14 cellular contexts compared by ENCODE assay signal in genomic region chr12:46256942-46257341, GRCh38. TPM values are rescaled to one million over a fixed set of nuclear protein-coding genes. Genes with fewer than 3 reads are reported as not detected.
DNase-seq lines count a peak whose midpoint lies in the region; ATAC-seq and TF ChIP-seq lines count a peak whose summit lies in the region.
"Had no signal": no experiment of that assay in that cellular context is flagged by ENCODE, and none has a peak within 500 bp of the region (broad histone marks: within the 10 kb centered on the region; RNA-seq: fewer than 3 reads in every experiment).

No MANE protein-coding gene starts in this region.

- peak overlapping the region; percentile 64 for H3K4me3 Mint-ChIP-seq in natural killer cell
- H3K4me3 Mint-ChIP-seq in natural killer cell treated with Interleukin-12 subunit alpha and Interleukin-12 subunit beta and Interleukin-15 and Interleukin-18, amount 100 ng/mL, for 72 hours = no peak overlapping the region
- peak overlapping the region; percentile 15 for H3K4me3 Mint-ChIP-seq in activated B cell treated with CpG ODN at 0.5 μM for 24 hours
- H3K4me3 Mint-ChIP-seq in immature natural killer cell = peak overlapping the region in 3 of 5 donors; percentile 7 to 39 (median 34)

- peaks cover 43 to 51% of the 10 kb centered on the region in 2 donors for H3K4me1 Mint-ChIP-seq in natural killer cell
- peaks cover 26 to 28% of the 10 kb centered on the region in 2 donors for H3K4me1 Mint-ChIP-seq in natural killer cell treated with Interleukin-12 subunit alpha and Interleukin-12 subunit beta and Interleukin-15 and Interleukin-18, amount 100 ng/mL, for 72 hours (ENCODE audit: low read depth in 2 of 2)
- H3K4me1 Mint-ChIP-seq in activated B cell treated with CpG ODN at 0.5 μM for 24 hours = peaks cover 55% of the 10 kb centered on the region
- peaks cover 53 to 62% of the 10 kb centered on the region in 2 donors for H3K4me1 Mint-ChIP-seq in immature natural killer cell

- peaks cover 8% of the 10 kb centered on the region for H3K36me3 Mint-ChIP-seq in natural killer cell
- peaks cover 30% of the 10 kb centered on the region for H3K36me3 Mint-ChIP-seq in natural killer cell treated with Interleukin-12 subunit alpha and Interleukin-12 subunit beta and Interleukin-15 and Interleukin-18, amount 100 ng/mL, for 72 hours
- H3K36me3 Mint-ChIP-seq in activated B cell treated with CpG ODN at 0.5 μM for 24 hours (ENCODE audit: low read depth) = peaks cover 62% of the 10 kb centered on the region
- H3K36me3 Mint-ChIP-seq in immature natural killer cell = peaks cover 12 to 20% (median 15%) of the 10 kb centered on the region in 3 donors

- H3K9me3 Mint-ChIP-seq in natural killer cell (no peaks in the 10 kb centered on the region), activated B cell treated with CpG ODN at 0.5 μM for 24 hours (no peaks in the 10 kb centered on the region), immature natural killer cell (no peaks in the 10 kb centered on the region)
- no peaks in the 10 kb centered on the region for H3K9me3 Mint-ChIP-seq in natural killer cell treated with Interleukin-12 subunit alpha and Interleukin-12 subunit beta and Interleukin-15 and Interleukin-18, amount 100 ng/mL, for 72 hours

- TF ChIP-seq CTCF in natural killer cell (IDR thresholded peaks at IDR 0.05) = no peak
- TF ChIP-seq CTCF in activated B cell treated with CpG ODN at 0.5 μM for 24 hours (IDR thresholded peaks at IDR 0.05) = no peak

- no peaks in the 10 kb centered on the region for H3K27me3 Mint-ChIP-seq in natural killer cell (ENCODE audit: low read depth in 2 of 2)
- H3K27me3 Mint-ChIP-seq in natural killer cell treated with Interleukin-12 subunit alpha and Interleukin-12 subunit beta and Interleukin-15 and Interleukin-18, amount 100 ng/mL, for 72 hours = no peaks in the 10 kb centered on the region
- H3K27me3 Mint-ChIP-seq in activated B cell treated with CpG ODN at 0.5 μM for 24 hours = no peaks in the 10 kb centered on the region
- peaks cover 5 to 23% (median 6%) of the 10 kb centered on the region in 3 donors for H3K27me3 Mint-ChIP-seq in immature natural killer cell (ENCODE audit: low read depth in 3 of 3)

- H3K27ac Mint-ChIP-seq in natural killer cell (peak overlapping the region; percentile 78 to 79), activated B cell treated with CpG ODN at 0.5 μM for 24 hours (peak overlapping the region; percentile 25), immature natural killer cell (peak overlapping the region; percentile 40 to 77 (median 50))
- H3K27ac Mint-ChIP-seq in natural killer cell treated with Interleukin-12 subunit alpha and Interleukin-12 subunit beta and Interleukin-15 and Interleukin-18, amount 100 ng/mL, for 72 hours = peak overlapping the region in 1 of 2 donors; percentile 45

- ATAC-seq in natural killer cell (no peak), activated B cell treated with CpG ODN at 0.5 μM for 24 hours (ENCODE audit: low read depth) (no peak), HG02571 (IDR thresholded peaks at IDR 0.05; ENCODE audit: unreplicated experiment) (no peak), HG02840 (IDR thresholded peaks at IDR 0.05; ENCODE audit: low FRiP score, unreplicated experiment) (no peak)
- no peak for ATAC-seq in natural killer cell treated with Interleukin-12 subunit alpha and Interleukin-12 subunit beta and Interleukin-15 and Interleukin-18, amount 100 ng/mL, for 72 hours
- ATAC-seq: left lobe of liver had no signal

- intact Hi-C loops in natural killer cell (cut with micrococcal nuclease) = no loop called here
- intact Hi-C loops in activated B cell treated with CpG ODN at 0.5 μM for 24 hours (cut with micrococcal nuclease) = no loop called here

- POLR2A ChIA-PET in activated B cell treated with CpG ODN at 0.5 μM for 24 hours (lab: Charles Lee) = interaction anchor here (0.6 to 2.6 kb wide), 3 partner anchors 13 to 65 kb away, joined by 3 to 12 read pairs (median 3); partner anchors contain the start of gene SLC38A1

- no peak for DNase-seq in natural killer cell
- no peak for DNase-seq in natural killer cell treated with Interleukin-12 subunit alpha and Interleukin-12 subunit beta and Interleukin-15 and Interleukin-18, amount 100 ng/mL, for 72 hours (ENCODE audit: low spot score)
- DNase-seq in activated B cell treated with CpG ODN at 0.5 μM for 24 hours = no peak
- DNase-seq in immature natural killer cell = peak in 1 of 3 donors; percentile 7
- no peak for DNase-seq in NCI-H446 treated with DMSO at 0.1 percent for 48 hours (lab: John Stamatoyannopoulos, UW)
- DNase-seq: activated gamma-delta T cell, Karpas-422, NCI-H146, NCI-H345, SHP77, T-helper 9 cell had no signal

- CTCF ChIA-PET in activated B cell treated with CpG ODN at 0.5 μM for 24 hours (lab: Charles Lee) = interaction anchor here (1.2 kb wide), 1 partner anchor 46 kb away, joined by 3 read pairs; no protein-coding TSS in a partner anchor

RNA-seq across cellular contexts. Expression of gene SLC38A1, which starts 11.9 kb away (rescaled TPM):
- total RNA-seq in natural killer cell = 100 to 1,000 TPM; 295 to 385 (median 354) TPM
- total RNA-seq in natural killer cell treated with Interleukin-12 subunit alpha and Interleukin-12 subunit beta and Interleukin-15 and Interleukin-18, amount 100 ng/mL, for 72 hours = 100 to 1,000 TPM; 142 to 169 TPM
- 283 and 314 TPM in 2 replicates for total RNA-seq in activated B cell treated with CpG ODN at 0.5 μM for 24 hours
- polyA plus RNA-seq in immature natural killer cell = 100 to 1,000 TPM; 173 to 234 (median 210) TPM
